Comparison of ENCODE assay signal across 17 cellular contexts in the genomic region with DNA sequence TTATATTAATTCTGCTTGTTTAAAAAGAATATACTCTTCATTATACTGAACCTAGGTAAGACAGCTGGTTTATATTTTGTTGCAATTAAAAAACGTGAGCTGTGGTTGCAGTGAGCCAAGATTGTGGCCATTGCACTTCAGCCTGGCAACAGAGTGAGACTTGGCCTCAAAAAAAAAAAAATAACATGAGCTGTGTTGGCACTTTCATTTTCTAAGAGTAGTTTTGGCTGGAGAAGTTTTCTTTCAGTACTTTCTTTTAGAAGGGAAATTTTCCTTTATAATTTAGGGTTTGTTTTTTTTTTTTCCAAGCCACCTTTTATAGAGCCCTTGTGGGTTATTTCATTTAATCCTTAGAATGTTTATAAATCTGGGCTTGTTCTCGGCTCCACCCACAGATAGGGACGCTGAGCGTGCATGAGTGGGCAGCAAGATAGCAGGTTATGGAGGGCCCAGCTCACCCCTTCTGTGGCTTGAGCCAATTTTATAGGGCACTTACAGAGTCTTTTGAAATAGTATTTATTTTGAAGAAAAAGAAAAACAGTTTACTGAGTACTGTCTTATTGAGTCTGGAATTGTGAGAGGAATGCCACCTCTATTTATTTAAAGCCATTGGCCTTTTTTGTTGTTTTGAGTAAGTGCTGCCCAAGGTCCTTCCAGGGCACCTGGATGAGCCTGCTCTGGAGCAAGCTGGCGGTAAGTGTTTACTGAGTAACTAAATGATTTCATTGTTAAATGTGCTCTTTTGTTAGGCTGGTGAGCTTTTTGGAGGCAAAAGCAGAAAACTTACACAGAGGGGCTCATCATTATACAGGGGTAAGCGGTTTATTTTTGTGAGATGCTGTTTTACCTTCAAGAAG.
DNase-seq lines count a peak whose midpoint lies in the region; ATAC-seq, FAIRE-seq and TF ChIP-seq lines count a peak whose summit lies in the region.
"Had no signal": no experiment of that assay in that cellular context is flagged by ENCODE, and none has a peak within 500 bp of the region (broad histone marks: within the 10 kb centered on the region; RNA-seq: fewer than 3 reads in every experiment).

No MANE protein-coding gene starts in this region.

- TF ChIP-seq POLR2A in HepG2 (IDR thresholded peaks at IDR 0.05; ENCODE audit: insufficient read depth in 1 of 2, low read depth in 2 of 2, low read length in 2 of 2) = no peak

- FAIRE-seq in HepG2 (lab: Jason Lieb, UNC) = no peak

- TF ChIP-seq EP300 in HepG2 (IDR thresholded peaks at IDR 0.05; ENCODE audit: low read depth in 2 of 2, low read length in 2 of 2) (no peak), HepG2 (CRISPR knock-in tag; IDR thresholded peaks at IDR 0.05; ENCODE audit: borderline replicate concordance) (no peak)

- no peaks in the 10 kb centered on the region for H4K20me1 ChIP-seq in HepG2 (ENCODE audit: insufficient read depth, low read length)

- no peak overlapping the region for H3K4me3 ChIP-seq in HepG2 (replicated peaks in 1 of 3; ENCODE audit: insufficient read depth in 1 of 3, low read depth in 2 of 3, low read length in 3 of 3)
- H3K4me3 ChIP-seq in subcutaneous abdominal adipose tissue (ENCODE audit: low read depth in 1 of 5, low read length in 5 of 5) = no peak overlapping the region
- H3K4me3 ChIP-seq: lung had no signal

- H3K9ac ChIP-seq in HepG2 (ENCODE audit: insufficient read depth, low read depth, low read length) (no peak overlapping the region), subcutaneous abdominal adipose tissue (ENCODE audit: low read length in 5 of 5) (peak overlapping the region in 1 of 5 donors; percentile 28)

- no peak for TF ChIP-seq CTCF in HepG2 (CRISPR knock-in tag; IDR thresholded peaks at IDR 0.05)
- TF ChIP-seq CTCF in GM20000 (IDR thresholded peaks at IDR 0.05; ENCODE audit: extremely low read depth, missing control alignments) = no peak

- DNase-seq in DMS79 treated with DMSO at 0.1 percent for 48 hours (lab: John Stamatoyannopoulos, UW) = peak; percentile 8
- no peak for DNase-seq in DMS79 (lab: John Stamatoyannopoulos, UW)
- DNase-seq in amniotic epithelial cell (ENCODE audit: low read depth) = peak; percentile 28
- DNase-seq in HepG2 (ENCODE audit: low spot score) = peak; percentile 45
- no peak for DNase-seq in AML-193 (lab: John Stamatoyannopoulos, UW)
- no peak for DNase-seq in SHP77 (lab: John Stamatoyannopoulos, UW)
- no peak for DNase-seq in GM20000 (ENCODE audit: low spot score)
- DNase-seq: activated effector memory CD4-positive, alpha-beta T cell treated with anti-CD3 and anti-CD28 coated beads, Interleukin-2, amount 50 U/mL, for 16 hours; CD4-positive, alpha-beta T cell; KG1; NCI-H1417 treated with DMSO at 0.1 percent for 48 hours; NCI-H526; stimulated activated naive CD4-positive, alpha-beta T cell; SW 1271 had no signal

- intact Hi-C loops in HepG2 (cut with micrococcal nuclease; ENCODE audit: unreplicated experiment) = loop anchor here (2.0 kb wide), 1 partner anchor 29 kb away; no protein-coding TSS in a partner anchor

- H2AFZ ChIP-seq in HepG2 (ENCODE audit: low read length) = no peak overlapping the region

- H3K27ac ChIP-seq in HepG2 (ENCODE audit: extremely low read length, insufficient read depth, low read length) = peak overlapping the region; percentile 10
- peak overlapping the region; percentile 74 for H3K27ac ChIP-seq in subcutaneous abdominal adipose tissue (ENCODE audit: low read depth, low read length)
- H3K27ac ChIP-seq: 22Rv1 had no signal

- H3K9me3 ChIP-seq in HepG2 (ENCODE audit: low read length) (no peaks in the 10 kb centered on the region), subcutaneous abdominal adipose tissue (ENCODE audit: control insufficient read depth in 5 of 5, low read length in 5 of 5) (no peaks in the 10 kb centered on the region)

- CTCF ChIA-PET in HepG2 (lab: Yijun Ruan, JAX; ENCODE audit: low intra/inter-chr PET ratio, low total read pairs) = interaction anchor here (1.6 kb wide), 1 partner anchor 29 kb away, joined by 9 read pairs; no protein-coding TSS in a partner anchor

- peaks cover 16 to 73% of the 10 kb centered on the region in 2 experiments; a peak in 4 of 5 replicates for H3K36me3 ChIP-seq in HepG2 (replicated peaks in 1 of 2; ENCODE audit: control insufficient read depth in 1 of 2, insufficient read depth in 2 of 2, low read length in 2 of 2)
- H3K36me3 ChIP-seq in subcutaneous abdominal adipose tissue (ENCODE audit: control insufficient read depth in 5 of 5, insufficient read depth in 5 of 5, low read length in 5 of 5) = peaks cover 12 to 72% (median 52%) of the 10 kb centered on the region in 5 donors

- WGBS in HepG2 (ENCODE audit: low lambda C conversion rate) = 80% methylated on average over 6 of the region's 6 CpGs

- H3K27me3 ChIP-seq in HepG2 (ENCODE audit: control insufficient read depth in 1 of 2, insufficient read depth in 2 of 2, low read length in 2 of 2) (no peaks in the 10 kb centered on the region), subcutaneous abdominal adipose tissue (ENCODE audit: control insufficient read depth in 5 of 5, insufficient read depth in 4 of 5, low read length in 5 of 5) (no peaks in the 10 kb centered on the region)

- BruUV-seq in HepG2 (replicated peaks; lab: Mats Ljungman, UMichigan) = no TSS peak

- in situ Hi-C loops in HepG2 (cut with HindIII; ENCODE audit: extremely low pct_ligation_motif_present, low pct_unique_long_range_greater_than_20kb) = no loop called here

- H3K4me2 ChIP-seq in HepG2 (ENCODE audit: low read depth, low read length) = no peak overlapping the region

- H3K79me2 ChIP-seq in HepG2 (ENCODE audit: insufficient read depth, low read length) = no peaks in the 10 kb centered on the region

- peak; percentile 79 for ATAC-seq in HepG2

- H3K4me1 ChIP-seq in HepG2 (ENCODE audit: insufficient read depth, low read length) (peaks cover 14% of the 10 kb centered on the region), subcutaneous abdominal adipose tissue (ENCODE audit: control insufficient read depth in 5 of 5, insufficient read depth in 5 of 5, low read length in 5 of 5) (peaks cover 0 to 28% (median 17%) of the 10 kb centered on the region in 5 donors)

- TF ChIP-seq RAD21 in HepG2 (CRISPR knock-in tag; IDR thresholded peaks at IDR 0.05) = no peak

- POLR2A ChIA-PET in HepG2 (lab: Yijun Ruan, JAX) = no interaction called here

TF ChIP-seq in HepG2, 621 proteins besides CTCF, POLR2A, EP300 and RAD21:
- no peak for TF ChIP-seq FOXM1 (CRISPR knock-in tag; IDR thresholded peaks at IDR 0.05)
- TF ChIP-seq SOX5 (CRISPR knock-in tag; IDR thresholded peaks at IDR 0.05; ENCODE audit: borderline replicate concordance) = peak; percentile 78
- no peak for TF ChIP-seq TRIM24 (CRISPR knock-in tag; IDR thresholded peaks at IDR 0.05)
- no peak for TF ChIP-seq SOX13 (IDR thresholded peaks at IDR 0.05)
- TF ChIP-seq SOX13 (CRISPR knock-in tag; conservative IDR thresholded peaks at IDR 0.05 in 1 of 2, IDR thresholded peaks at IDR 0.05 in 1 of 2) = peak in 1 of 2 experiments; percentile 85; a peak in 2 of 4 replicates
- TF ChIP-seq ZNF451 (CRISPR knock-in tag; IDR thresholded peaks at IDR 0.05) = no peak
- TF ChIP-seq ZBTB33 (CRISPR knock-in tag; IDR thresholded peaks at IDR 0.05) = peak; percentile 98
- 0 out of 2 replicates have a peak, but pooled peaks have one; percentile 17 for TF ChIP-seq MED1 (CRISPR knock-in tag; IDR thresholded peaks at IDR 0.05)
- TF ChIP-seq SOX6 (IDR thresholded peaks at IDR 0.05) = no peak
- TF ChIP-seq SOX6 (CRISPR knock-in tag; IDR thresholded peaks at IDR 0.05) = peak; percentile 63
- peak; percentile 31; the same call in 1 of the 2 replicates for TF ChIP-seq THRA (CRISPR knock-in tag; IDR thresholded peaks at IDR 0.05; ENCODE audit: borderline replicate concordance)
- TF ChIP-seq GATAD2A (CRISPR knock-in tag; IDR thresholded peaks at IDR 0.05) = 0 out of 2 replicates have a peak, but pooled peaks have one; percentile 14
- no peak for TF ChIP-seq FOXP1 (IDR thresholded peaks at IDR 0.05)
- TF ChIP-seq FOXP1 (CRISPR knock-in tag; IDR thresholded peaks at IDR 0.05) = peak; percentile 24; the same call in 1 of the 2 replicates
TF ChIP-seq in HepG2: peak in this region for 8.

Comparison
In these comparisons a context has a peak if more than half of its experiments do, and no peak if none do; other contexts are left out.
1. DNase-seq: peak in DMS79 treated with DMSO at 0.1 percent for 48 hours (single experiment), amniotic epithelial cell (single experiment) and HepG2 (single experiment); none in DMS79 (single experiment), AML-193 (0 of 2), SHP77 (0 of 2) and GM20000 (single experiment).